Comparison of ENCODE assay signal across 19 cellular contexts in the genomic region with DNA sequence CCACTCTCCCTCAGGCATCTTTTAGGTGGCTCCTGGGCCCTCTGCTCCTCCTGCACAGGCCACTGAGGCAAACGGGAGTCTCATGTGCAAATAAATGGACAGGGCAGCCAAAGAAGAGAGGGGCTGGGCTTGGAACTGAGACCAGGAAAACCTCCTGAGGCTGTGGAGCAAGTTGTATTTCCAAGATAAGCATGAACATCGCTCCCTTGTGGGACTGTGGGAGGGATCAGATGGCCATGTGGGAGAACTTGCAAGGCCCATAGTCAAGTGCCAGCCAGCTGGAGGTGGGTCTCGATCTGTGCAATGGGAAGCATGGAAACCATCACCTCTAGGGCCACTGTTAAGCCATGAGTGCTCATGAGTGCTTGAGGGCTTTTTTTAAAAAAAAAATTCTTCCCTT.
"Had no signal": no experiment of that assay in that cellular context is flagged by ENCODE, and none has a peak within 500 bp of the region (broad histone marks: within the 10 kb centered on the region; RNA-seq: fewer than 3 reads in every experiment).

No MANE protein-coding gene starts in this region.

- H3K27me3 ChIP-seq: dorsolateral prefrontal cortex, heart right ventricle, neural progenitor cell, spleen, suprapubic skin, thyroid gland, upper lobe of right lung, vagina had no signal

- H3K27ac ChIP-seq: dorsolateral prefrontal cortex, heart right ventricle, lower lobe of right lung, neural progenitor cell, parathyroid adenoma, psoas muscle, spleen, suprapubic skin, thyroid gland, upper lobe of right lung, vagina had no signal

- H3K36me3 ChIP-seq: heart right ventricle, lower lobe of right lung, neural progenitor cell, thyroid gland, upper lobe of right lung, vagina had no signal

- H3K4me3 ChIP-seq: dorsolateral prefrontal cortex, heart right ventricle, lower lobe of right lung, neural progenitor cell, psoas muscle, spleen, suprapubic skin, thyroid gland, upper lobe of right lung, vagina had no signal

- H3K4me1 ChIP-seq: neural progenitor cell had no signal

- H3K9ac ChIP-seq: neural progenitor cell, parathyroid adenoma had no signal

- DNase-seq: cortex of kidney; dorsolateral prefrontal cortex; effector CD8-positive, alpha-beta T cell; heart right ventricle; islet precursor cell; lower lobe of right lung; occipital lobe; psoas muscle; retina; spleen; stimulated activated CD4-positive, alpha-beta T cell treated with anti-CD3 and anti-CD28 coated beads, Interleukin-15, amount 100 ng/mL, for 24 hours; stimulated activated CD4-positive, alpha-beta T cell treated with anti-CD3 and anti-CD28 coated beads, Interleukin-1b, Interleukin-23, amount 100 ng/mL, for 48 hours; stimulated activated naive CD4-positive, alpha-beta T cell treated with Interleukin-2 at 50 U/mL for 16 hours; thyroid gland; upper lobe of right lung had no signal

- H2AFZ ChIP-seq: neural progenitor cell, parathyroid adenoma had no signal

- H3K9me3 ChIP-seq: heart right ventricle, lower lobe of right lung, psoas muscle, spleen, suprapubic skin, thyroid gland, upper lobe of right lung, vagina had no signal

- H3K4me2 ChIP-seq: neural progenitor cell had no signal
